ENCODE assay signal across 8 cellular contexts in genomic region chr16:15649727-15650018, GRCh38. TPM values are rescaled to one million over a fixed set of nuclear protein-coding genes. Genes with fewer than 3 reads are reported as not detected.
A peak's percentile ranks its signal among the peaks of the same experiment; 100 is the strongest.
DNase-seq lines count a peak whose midpoint lies in the region; ATAC-seq and TF ChIP-seq lines count a peak whose summit lies in the region.

No MANE protein-coding gene starts in this region.

- H3K9ac ChIP-seq in Karpas-422 (ENCODE audit: low read length), result peak overlapping the region; percentile 98

- peaks cover 36% of the 10 kb centered on the region for H3K4me1 ChIP-seq in Karpas-422 (ENCODE audit: low read length)

- peak overlapping the region; percentile 99 for H3K4me3 ChIP-seq in Karpas-422 (ENCODE audit: low read length)

- H3K4me2 ChIP-seq in Karpas-422 (ENCODE audit: low read depth, low read length, poor library complexity, severe bottlenecking), result peak overlapping the region; percentile 99

- peak overlapping the region; percentile 92 for H2AFZ ChIP-seq in Karpas-422 (ENCODE audit: low read length)

- intact Hi-C loops in dendritic cell treated with granulocyte-macrophage colony-stimulating factor and Interleukin-4, amounts not matched to agents 40 ng/mL and 50 ng/mL, for 4 days (cut with micrococcal nuclease), result no loop called here

- H3K36me3 ChIP-seq in Karpas-422 (ENCODE audit: insufficient read depth, low read length), result peaks cover 15% of the 10 kb centered on the region; the same call in 1 of the 2 replicates

- DNase-seq in Karpas-422, result no peak
- DNase-seq in activated gamma-delta T cell (lab: John Stamatoyannopoulos, UW), result no peak

- ATAC-seq in GM21619 (IDR thresholded peaks at IDR 0.05; ENCODE audit: unreplicated experiment) (no peak), GM21390 (IDR thresholded peaks at IDR 0.05; ENCODE audit: unreplicated experiment) (no peak), HG03097 (IDR thresholded peaks at IDR 0.05; ENCODE audit: low FRiP score, unreplicated experiment) (no peak)

- 0 out of 2 replicates have a peak, but pooled peaks cover 6% of the 10 kb centered on the region for H4K20me1 ChIP-seq in Karpas-422 (ENCODE audit: insufficient read depth, low read depth, low read length)

- peaks cover 45% of the 10 kb centered on the region for H3K79me2 ChIP-seq in Karpas-422 (ENCODE audit: low read length)

- H3K9me3 ChIP-seq in Karpas-422 (ENCODE audit: low read length), result no peaks in the 10 kb centered on the region

- H3K9me2 ChIP-seq in Karpas-422 (replicated peaks; ENCODE audit: insufficient read depth, low read length), result no peaks in the 10 kb centered on the region

- H3K27ac ChIP-seq in C4-2B (peak overlapping the region; percentile 88), Karpas-422 (ENCODE audit: low read length) (no peak overlapping the region)

- H3K9me3 Mint-ChIP-seq in dendritic cell treated with granulocyte-macrophage colony-stimulating factor and Interleukin-4, amounts not matched to agents 40 ng/mL and 50 ng/mL, for 4 days, result no peaks in the 10 kb centered on the region
- H3K9me3 Mint-ChIP-seq in nephron, result no peaks in the 10 kb centered on the region

- TF ChIP-seq CTCF in C4-2B (conservative IDR thresholded peaks at IDR 0.05) (no peak), nephron (IDR thresholded peaks at IDR 0.05; ENCODE audit: unreplicated experiment in 3 of 3) (no peak)

- peaks cover 29% of the 10 kb centered on the region for H3K36me3 Mint-ChIP-seq in dendritic cell treated with granulocyte-macrophage colony-stimulating factor and Interleukin-4, amounts not matched to agents 40 ng/mL and 50 ng/mL, for 4 days (ENCODE audit: low read depth)
- H3K36me3 Mint-ChIP-seq in nephron (ENCODE audit: low read depth), result peaks cover 3% of the 10 kb centered on the region

- H3K27me3 ChIP-seq in Karpas-422 (ENCODE audit: low read length), result no peaks in the 10 kb centered on the region

- H3K27ac Mint-ChIP-seq in dendritic cell treated with granulocyte-macrophage colony-stimulating factor and Interleukin-4, amounts not matched to agents 40 ng/mL and 50 ng/mL, for 4 days, result peak overlapping the region; percentile 94
- H3K27ac Mint-ChIP-seq in nephron, result peak overlapping the region in 2 of 3 experiments; percentile 66 to 74

- H3K4me1 Mint-ChIP-seq in dendritic cell treated with granulocyte-macrophage colony-stimulating factor and Interleukin-4, amounts not matched to agents 40 ng/mL and 50 ng/mL, for 4 days (ENCODE audit: low read depth), result peaks cover 27% of the 10 kb centered on the region
- peaks cover 14% of the 10 kb centered on the region for H3K4me1 Mint-ChIP-seq in nephron

- H3K4me3 Mint-ChIP-seq in dendritic cell treated with granulocyte-macrophage colony-stimulating factor and Interleukin-4, amounts not matched to agents 40 ng/mL and 50 ng/mL, for 4 days, result peak overlapping the region; percentile 71
- H3K4me3 Mint-ChIP-seq in nephron, result peak overlapping the region; percentile 77 to 88 (median 85)

- no peaks in the 10 kb centered on the region for H3K27me3 Mint-ChIP-seq in dendritic cell treated with granulocyte-macrophage colony-stimulating factor and Interleukin-4, amounts not matched to agents 40 ng/mL and 50 ng/mL, for 4 days
- H3K27me3 Mint-ChIP-seq in nephron (ENCODE audit: low read depth), result no peaks in the 10 kb centered on the region

RNA-seq across cellular contexts. Expression of gene NDE1, which starts 0.4 kb away (rescaled TPM):
- 39.4 and 63.0 TPM in 2 replicates for total RNA-seq in Karpas-422 (2014; rRNA removed; shearing (Covaris generic); ENCODE audit: low replicate concordance)

RNA-seq across cellular contexts. Expression of gene MARF1, which starts 6.7 kb away (rescaled TPM):
- 58.6 and 73.1 TPM in 2 replicates for total RNA-seq in Karpas-422 (2014; rRNA removed; shearing (Covaris generic); ENCODE audit: low replicate concordance)
